In the genomic region with DNA sequence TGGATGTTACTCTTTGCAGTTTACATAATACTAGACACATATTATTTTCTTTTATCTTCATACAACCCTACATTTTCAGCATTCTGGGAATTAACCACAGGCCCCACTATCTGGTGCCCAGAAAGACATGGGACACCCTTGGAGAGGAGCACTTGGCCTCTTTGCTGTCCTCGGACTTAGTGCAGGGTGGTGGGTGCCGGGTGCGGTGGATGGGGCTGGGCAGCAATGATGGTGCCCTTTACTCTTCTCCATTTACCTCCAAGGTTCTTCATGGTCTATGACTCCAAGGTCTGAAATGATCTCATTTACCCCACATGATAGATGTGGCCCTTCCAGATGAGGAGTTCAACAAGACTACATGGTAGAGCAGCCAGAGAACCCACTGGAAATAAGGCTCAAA, we compare ENCODE assay signal across 25 cellular contexts. TPM values are rescaled to one million over a fixed set of nuclear protein-coding genes. Genes with fewer than 3 reads are reported as not detected.
DNase-seq lines count a peak whose midpoint lies in the region; ATAC-seq and TF ChIP-seq lines count a peak whose summit lies in the region.
"Had no signal": no experiment of that assay in that cellular context is flagged by ENCODE, and none has a peak within 500 bp of the region (broad histone marks: within the 10 kb centered on the region; RNA-seq: fewer than 3 reads in every experiment).

No MANE protein-coding gene starts in this region.

- H3K27me3 ChIP-seq in HCT116 (ENCODE audit: insufficient read depth, low read length) (no peaks in the 10 kb centered on the region), fibroblast of lung (ENCODE audit: control insufficient read depth, insufficient read depth, low read length) (no peaks in the 10 kb centered on the region), skeletal muscle satellite cell (ENCODE audit: control insufficient read depth, insufficient read depth, low read length) (no peaks in the 10 kb centered on the region)
- H3K27me3 ChIP-seq: brain microvascular endothelial cell, tibial nerve had no signal

- DNase-seq in HCT116 (ENCODE audit: low read depth, low spot score) (no peak), fibroblast of lung (ENCODE audit: low read depth in 2 of 2) (no peak), NCI-H69 (lab: John Stamatoyannopoulos, UW) (no peak)
- DNase-seq: activated CD4-positive, CD25-positive, alpha-beta regulatory T cell treated with anti-CD3 and anti-CD28 coated beads, Interleukin-2, amount 50 U/mL, for 72 hours; activated naive CD8-positive, alpha-beta T cell treated with anti-CD3 and anti-CD28 coated beads for 36 hours; brain microvascular endothelial cell; CD8-positive, alpha-beta memory T cell; dermis blood vessel endothelial cell; left colon; midbrain; NCI-H1092; NCI-H2029; nephron progenitor cell; NK-92 treated with Interleukin-12 subunit alpha and Interleukin-12 subunit beta, amount 100 ng/mL, for 24 hours; stimulated activated CD4-positive, alpha-beta T cell treated with anti-CD3 and anti-CD28 coated beads, Interleukin-2, amount 100 ng/mL, for 48 hours; stimulated activated naive CD4-positive, alpha-beta T cell treated with Interleukin-2 at 50 U/mL for 16 hours had no signal

- BruUV-seq in HCT116 (replicated peaks; lab: Mats Ljungman, UMichigan), result no TSS peak

- H2AFZ ChIP-seq in HCT116 (ENCODE audit: low read depth, low read length, poor library complexity, severe bottlenecking) (peak overlapping the region; percentile 18), fibroblast of lung (ENCODE audit: low read length) (no peak overlapping the region)

- no peaks in the 10 kb centered on the region for H3K27me3 Mint-ChIP-seq in activated T-helper 17 cell treated with anti-CD3 and anti-CD28 coated beads, Interleukin-2, amount 50 U/mL, for 72 hours
- H3K27me3 Mint-ChIP-seq: activated naive CD8-positive, alpha-beta T cell treated with anti-CD3 and anti-CD28 coated beads for 36 hours; CD8-positive, alpha-beta memory T cell had no signal

- TF ChIP-seq CTCF in HCT116 (IDR thresholded peaks at IDR 0.05 in 2 of 3, conservative IDR thresholded peaks at IDR 0.05 in 1 of 3; ENCODE audit: borderline replicate concordance in 1 of 3, insufficient read depth in 1 of 3, low read depth in 2 of 3, low read length in 2 of 3), result no peak
- TF ChIP-seq CTCF in fibroblast of lung (conservative IDR thresholded peaks at IDR 0.05 in 1 of 2, IDR thresholded peaks at IDR 0.05 in 1 of 2; ENCODE audit: low read depth in 1 of 2, low read length in 2 of 2), result no peak

- H3K4me2 ChIP-seq in HCT116 (ENCODE audit: low read length) (peak overlapping the region; percentile 70), fibroblast of lung (ENCODE audit: extremely low read depth, insufficient read depth, low read length) (no peak overlapping the region), skeletal muscle satellite cell (ENCODE audit: low read length) (no peak overlapping the region)
- H3K4me2 ChIP-seq: GM23338 had no signal

- H3K36me3 Mint-ChIP-seq in activated T-helper 17 cell treated with anti-CD3 and anti-CD28 coated beads, Interleukin-2, amount 50 U/mL, for 72 hours (ENCODE audit: low read depth), result peaks cover 26% of the 10 kb centered on the region

- TF ChIP-seq POLR2A in HCT116 (IDR thresholded peaks at IDR 0.05; ENCODE audit: borderline replicate concordance, extremely low read depth, insufficient read depth, insufficient read length), result no peak

- H3K4me1 ChIP-seq in HCT116 (ENCODE audit: control insufficient read depth in 1 of 2, insufficient read depth in 2 of 2, low read length in 2 of 2) (peaks cover 27 to 80% of the 10 kb centered on the region in 2 experiments), fibroblast of lung (ENCODE audit: control insufficient read depth, extremely low read depth, insufficient read depth, low read length) (peaks cover 23% of the 10 kb centered on the region), skeletal muscle satellite cell (ENCODE audit: control insufficient read depth, insufficient read depth, low read length) (peaks cover 53% of the 10 kb centered on the region)

- H3K4me1 Mint-ChIP-seq in activated T-helper 17 cell treated with anti-CD3 and anti-CD28 coated beads, Interleukin-2, amount 50 U/mL, for 72 hours, result no peaks in the 10 kb centered on the region

- H3K36me3 ChIP-seq in HCT116 (ENCODE audit: control insufficient read depth in 1 of 2, insufficient read depth in 2 of 2, low read length in 2 of 2) (no peaks in the 10 kb centered on the region), fibroblast of lung (ENCODE audit: control insufficient read depth, insufficient read depth, low read length) (no peaks in the 10 kb centered on the region), skeletal muscle satellite cell (ENCODE audit: insufficient read depth, low read length) (no peaks in the 10 kb centered on the region)
- H3K36me3 ChIP-seq: brain microvascular endothelial cell, tibial nerve had no signal

- POLR2A ChIA-PET in HCT116 (lab: Charles Lee), result no interaction called here

- no peaks in the 10 kb centered on the region for H3K9me2 ChIP-seq in HCT116 (ENCODE audit: insufficient read depth)

- H3K27ac Mint-ChIP-seq in activated T-helper 17 cell treated with anti-CD3 and anti-CD28 coated beads, Interleukin-2, amount 50 U/mL, for 72 hours, result peak overlapping the region; percentile 13
- H3K27ac Mint-ChIP-seq: activated naive CD8-positive, alpha-beta T cell treated with anti-CD3 and anti-CD28 coated beads for 36 hours; nephron progenitor cell had no signal

- CTCF ChIA-PET in HCT116 (lab: Charles Lee), result no interaction called here

- RAD21 ChIA-PET in HCT116 (lab: Charles Lee; ENCODE audit: low non-redundant PET in 1 of 2, low total read pairs in 2 of 2, uncharacterized antibody in 2 of 2, unreplicated experiment in 2 of 2), result no interaction called here

- H3K4me3 ChIP-seq in HCT116 (replicated peaks in 1 of 2; ENCODE audit: low read depth in 1 of 2, low read length in 2 of 2) (no peak overlapping the region), fibroblast of lung (replicated peaks in 1 of 4; ENCODE audit: control extremely low read depth in 1 of 4, insufficient read depth in 1 of 4, low read depth in 3 of 4, low read length in 4 of 4) (no peak overlapping the region), skeletal muscle satellite cell (ENCODE audit: low read length) (no peak overlapping the region)
- H3K4me3 ChIP-seq: GM23338, skin epidermis, tibial nerve had no signal

- intact Hi-C loops in HCT116 (cut with micrococcal nuclease), result no loop called here

- H3K9ac ChIP-seq in HCT116 (ENCODE audit: low read length) (no peak overlapping the region), fibroblast of lung (ENCODE audit: insufficient read depth, low read length) (no peak overlapping the region), skeletal muscle satellite cell (ENCODE audit: low read depth, low read length) (peak overlapping the region; percentile 68)

- no peaks in the 10 kb centered on the region for H4K20me1 ChIP-seq in HCT116 (ENCODE audit: insufficient read depth)
- no peaks in the 10 kb centered on the region for H4K20me1 ChIP-seq in fibroblast of lung (ENCODE audit: control insufficient read depth, extremely low read depth, insufficient read depth, low read length)

- H3K79me2 ChIP-seq in HCT116 (ENCODE audit: insufficient read depth, low read length) (no peaks in the 10 kb centered on the region), fibroblast of lung (ENCODE audit: control insufficient read depth, insufficient read depth, low read length) (no peaks in the 10 kb centered on the region)

- no peak overlapping the region for H3K4me3 Mint-ChIP-seq in activated T-helper 17 cell treated with anti-CD3 and anti-CD28 coated beads, Interleukin-2, amount 50 U/mL, for 72 hours
- H3K4me3 Mint-ChIP-seq: activated naive CD8-positive, alpha-beta T cell treated with anti-CD3 and anti-CD28 coated beads for 36 hours; CD8-positive, alpha-beta memory T cell; GM23338; nephron progenitor cell had no signal

- ATAC-seq in HCT116 (no peak), HG03354 (IDR thresholded peaks at IDR 0.05; ENCODE audit: poor library complexity, severe bottlenecking, unreplicated experiment) (no peak), GM18861 (IDR thresholded peaks at IDR 0.05; ENCODE audit: unreplicated experiment) (no peak), HG02885 (IDR thresholded peaks at IDR 0.05; ENCODE audit: poor library complexity, unreplicated experiment) (no peak)
- ATAC-seq in activated T-helper 17 cell treated with anti-CD3 and anti-CD28 coated beads, Interleukin-2, amount 50 U/mL, for 72 hours (replicated peaks), result no peak
- ATAC-seq: left colon had no signal

- H3K27ac ChIP-seq in HCT116 (ENCODE audit: low read depth, low read length), result no peak overlapping the region; the same call in 1 of the 2 replicates
- H3K27ac ChIP-seq in fibroblast of lung (ENCODE audit: insufficient read depth, low read length), result peak overlapping the region; percentile 65
- H3K27ac ChIP-seq: tibial nerve had no signal

- H3K9me3 ChIP-seq in HCT116 (ENCODE audit: control insufficient read depth in 1 of 2, insufficient read depth in 1 of 2, low read depth in 1 of 2, low read length in 2 of 2) (no peaks in the 10 kb centered on the region), fibroblast of lung (ENCODE audit: control insufficient read depth, insufficient read depth, low read depth, low read length) (no peaks in the 10 kb centered on the region), skeletal muscle satellite cell (replicated peaks; ENCODE audit: low read length) (no peaks in the 10 kb centered on the region)

- no peaks in the 10 kb centered on the region for H3K9me3 Mint-ChIP-seq in activated T-helper 17 cell treated with anti-CD3 and anti-CD28 coated beads, Interleukin-2, amount 50 U/mL, for 72 hours
- H3K9me3 Mint-ChIP-seq: activated naive CD8-positive, alpha-beta T cell treated with anti-CD3 and anti-CD28 coated beads for 36 hours had no signal

- TF ChIP-seq RAD21 in HCT116 (IDR thresholded peaks at IDR 0.05; ENCODE audit: low read depth), result no peak

TF ChIP-seq in HCT116, 20 proteins besides CTCF, POLR2A, EP300 and RAD21 (continues in another document):
- no peak for TF ChIP-seq TCF7L2 (IDR thresholded peaks at IDR 0.05; ENCODE audit: borderline replicate concordance, extremely low read depth, insufficient read depth, insufficient read length)
- TF ChIP-seq, protein P1, sequence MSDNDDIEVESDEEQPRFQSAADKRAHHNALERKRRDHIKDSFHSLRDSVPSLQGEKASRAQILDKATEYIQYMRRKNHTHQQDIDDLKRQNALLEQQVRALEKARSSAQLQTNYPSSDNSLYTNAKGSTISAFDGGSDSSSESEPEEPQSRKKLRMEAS (IDR thresholded peaks at IDR 0.05), result no peak
- TF ChIP-seq POLR2AphosphoS5 (IDR thresholded peaks at IDR 0.05; ENCODE audit: low read depth, low read length), result no peak
- no peak for TF ChIP-seq ELF1 (IDR thresholded peaks at IDR 0.05; ENCODE audit: borderline replicate concordance, low read depth)
- TF ChIP-seq CBX3 (IDR thresholded peaks at IDR 0.05; ENCODE audit: low read depth), result no peak
- no peak for TF ChIP-seq CEBPB (IDR thresholded peaks at IDR 0.05; ENCODE audit: low read depth)

RNA-seq across cellular contexts. Expression of a gene that starts 56.2 kb away (rescaled TPM):
- total RNA-seq in HCT116 (2021; ENCODE audit: unreplicated experiment) (4.1 TPM), fibroblast of lung (8.9 and 158 TPM in 2 replicates)
- polyA plus RNA-seq in HCT116 (2012), result 2.0 and 2.6 TPM in 2 replicates
- 1 to 10 TPM; 2.6 to 3.6 TPM for total RNA-seq in activated T-helper 17 cell treated with anti-CD3 and anti-CD28 coated beads, Interleukin-2, amount 50 U/mL, for 72 hours
- polyA plus RNA-seq in fibroblast of lung, result 80.7 and 227 TPM in 2 replicates
- 47.2 and 125 TPM in 2 replicates for polyA plus RNA-seq in fibroblast of lung (2012)
- 13.1 and 25.9 TPM in 2 replicates for polyA minus RNA-seq in fibroblast of lung (ENCODE audit: low replicate concordance)
- 123 and 234 TPM in 2 replicates for total RNA-seq in skeletal muscle satellite cell (2012; rRNA removed)
- total RNA-seq: HT-29 had no signal
